25 cellular contexts compared by ENCODE assay signal in the genomic region with DNA sequence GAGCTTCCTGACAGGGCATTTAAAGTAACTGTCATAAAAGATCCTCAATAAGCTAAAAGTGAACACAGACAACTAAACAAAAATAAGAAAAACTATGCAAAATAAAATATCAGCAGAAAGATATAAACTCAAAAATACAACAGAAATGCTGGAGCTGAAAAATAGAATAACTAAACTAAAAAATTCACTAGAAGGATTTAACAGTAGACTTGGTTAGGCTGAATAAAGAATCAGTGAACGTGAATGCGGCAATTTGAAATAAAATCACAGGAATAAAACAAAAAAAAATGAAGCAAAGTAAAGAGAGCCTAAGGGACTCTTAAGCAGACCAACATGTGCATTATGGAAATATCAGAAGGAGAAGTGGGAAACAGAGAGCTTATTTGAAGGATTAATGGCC.
DNase-seq lines count a peak whose midpoint lies in the region; ATAC-seq, FAIRE-seq and TF ChIP-seq lines count a peak whose summit lies in the region.
"Had no signal": no experiment of that assay in that cellular context is flagged by ENCODE, and none has a peak within 500 bp of the region (broad histone marks: within the 10 kb centered on the region; RNA-seq: fewer than 3 reads in every experiment).

No MANE protein-coding gene starts in this region.

- 4% methylated on average over 2 of the region's 2 CpGs for WGBS in HepG2 (ENCODE audit: low lambda C conversion rate)
- 94% methylated on average over 2 of the region's 2 CpGs for WGBS in right lobe of liver (ENCODE audit: insufficient coverage, low coverage, low lambda C conversion rate, missing lambda C conversion rate)
- WGBS in K562 (ENCODE audit: insufficient coverage, low coverage, missing lambda C conversion rate): 61% methylated on average over 2 of the region's 2 CpGs

- H2AFZ ChIP-seq in HepG2 (ENCODE audit: low read length) (no peak overlapping the region), K562 (ENCODE audit: low read depth, low read length) (no peak overlapping the region)

- H3K4me3 ChIP-seq in HepG2 (replicated peaks in 1 of 3; ENCODE audit: insufficient read depth in 1 of 3, low read depth in 2 of 3, low read length in 3 of 3) (no peak overlapping the region), right lobe of liver (no peak overlapping the region), K562 (no peak overlapping the region)
- H3K4me3 ChIP-seq: BLaER1 had no signal

- H3K9ac ChIP-seq in HepG2 (ENCODE audit: insufficient read depth, low read depth, low read length) (no peak overlapping the region), K562 (ENCODE audit: insufficient read depth in 1 of 2, low read depth in 2 of 2, low read length in 2 of 2) (no peak overlapping the region)
- H3K9ac ChIP-seq: BLaER1 had no signal

- H4K20me1 ChIP-seq in HepG2 (ENCODE audit: insufficient read depth, low read length) (no peaks in the 10 kb centered on the region), K562 (replicated peaks; ENCODE audit: control insufficient read depth, insufficient read depth, low read length) (no peaks in the 10 kb centered on the region)
- H4K20me1 ChIP-seq: BLaER1 had no signal

- no peaks in the 10 kb centered on the region for H3K27me3 Mint-ChIP-seq in natural killer cell treated with Interleukin-12 subunit alpha and Interleukin-12 subunit beta and Interleukin-15 and Interleukin-18, amount 100 ng/mL, for 72 hours
- H3K27me3 Mint-ChIP-seq: CD4-positive, alpha-beta memory T cell; CD8-positive, alpha-beta memory T cell had no signal

- no peaks in the 10 kb centered on the region for H3K36me3 ChIP-seq in HepG2 (replicated peaks in 1 of 2; ENCODE audit: control insufficient read depth in 1 of 2, insufficient read depth in 2 of 2, low read length in 2 of 2)
- no peaks in the 10 kb centered on the region for H3K36me3 ChIP-seq in right lobe of liver
- no peaks in the 10 kb centered on the region for H3K36me3 ChIP-seq in K562 (ENCODE audit: control insufficient read depth, insufficient read depth, low read length)
- H3K36me3 ChIP-seq: BE2C, BLaER1 had no signal

- TF ChIP-seq POLR2A in HepG2 (IDR thresholded peaks at IDR 0.05; ENCODE audit: insufficient read depth in 1 of 2, low read depth in 2 of 2, low read length in 2 of 2) (no peak), right lobe of liver (IDR thresholded peaks at IDR 0.05) (no peak), K562 (conservative IDR thresholded peaks at IDR 0.05) (no peak), GM12892 (IDR thresholded peaks at IDR 0.05; ENCODE audit: low read depth, low read length) (no peak)

- no peak overlapping the region for H3K27ac Mint-ChIP-seq in natural killer cell treated with Interleukin-12 subunit alpha and Interleukin-12 subunit beta and Interleukin-15 and Interleukin-18, amount 100 ng/mL, for 72 hours
- H3K27ac Mint-ChIP-seq: CD14-positive monocyte; CD4-positive, CD25-positive, alpha-beta regulatory T cell; CD8-positive, alpha-beta memory T cell had no signal

- in situ Hi-C loops in HepG2 (cut with HindIII; ENCODE audit: extremely low pct_ligation_motif_present, low pct_unique_long_range_greater_than_20kb): no loop called here
- in situ Hi-C loops in K562 (cut with MboI): no loop called here

- peaks cover 23% of the 10 kb centered on the region for H3K36me3 Mint-ChIP-seq in natural killer cell treated with Interleukin-12 subunit alpha and Interleukin-12 subunit beta and Interleukin-15 and Interleukin-18, amount 100 ng/mL, for 72 hours
- H3K36me3 Mint-ChIP-seq: CD14-positive monocyte; CD4-positive, CD25-positive, alpha-beta regulatory T cell had no signal

- H3K4me1 Mint-ChIP-seq in natural killer cell treated with Interleukin-12 subunit alpha and Interleukin-12 subunit beta and Interleukin-15 and Interleukin-18, amount 100 ng/mL, for 72 hours (ENCODE audit: low read depth in 2 of 2): no peaks in the 10 kb centered on the region
- H3K4me1 Mint-ChIP-seq: CD14-positive monocyte; CD4-positive, alpha-beta memory T cell; CD4-positive, CD25-positive, alpha-beta regulatory T cell; CD8-positive, alpha-beta memory T cell had no signal

- H3K27ac ChIP-seq in HepG2 (ENCODE audit: extremely low read length, insufficient read depth, low read length): no peak overlapping the region
- H3K27ac ChIP-seq in right lobe of liver: no peak overlapping the region
- H3K27ac ChIP-seq in K562 (ENCODE audit: extremely low read depth, low read depth, low read length): no peak overlapping the region
- H3K27ac ChIP-seq: BLaER1 had no signal

- intact Hi-C loops in HepG2 (cut with micrococcal nuclease; ENCODE audit: unreplicated experiment) (no loop called here), right lobe of liver (cut with DNase I) (no loop called here), K562 (cut with micrococcal nuclease) (no loop called here)

- H3K4me2 ChIP-seq in HepG2 (ENCODE audit: low read depth, low read length): no peak overlapping the region
- H3K4me2 ChIP-seq in K562 (ENCODE audit: insufficient read depth, low read length): no peak overlapping the region
- H3K4me2 ChIP-seq: BLaER1 had no signal

- H3K4me3 Mint-ChIP-seq in natural killer cell treated with Interleukin-12 subunit alpha and Interleukin-12 subunit beta and Interleukin-15 and Interleukin-18, amount 100 ng/mL, for 72 hours: no peak overlapping the region
- H3K4me3 Mint-ChIP-seq: CD14-positive monocyte; CD4-positive, alpha-beta memory T cell; CD4-positive, CD25-positive, alpha-beta regulatory T cell; CD8-positive, alpha-beta memory T cell had no signal

- CTCF ChIA-PET in HepG2 (lab: Yijun Ruan, JAX; ENCODE audit: low intra/inter-chr PET ratio, low total read pairs) (no interaction called here), K562 (lab: Yijun Ruan, JAX; ENCODE audit: low intra/inter-chr PET ratio) (no interaction called here)

- peaks cover 29% of the 10 kb centered on the region for H3K9me3 Mint-ChIP-seq in natural killer cell treated with Interleukin-12 subunit alpha and Interleukin-12 subunit beta and Interleukin-15 and Interleukin-18, amount 100 ng/mL, for 72 hours

- TF ChIP-seq RAD21 in HepG2 (CRISPR knock-in tag; IDR thresholded peaks at IDR 0.05): no peak
- TF ChIP-seq RAD21 in K562 (CRISPR knock-in tag; conservative IDR thresholded peaks at IDR 0.05 in 1 of 2, IDR thresholded peaks at IDR 0.05 in 1 of 2): no peak

- peaks cover 37% of the 10 kb centered on the region for H3K9me3 ChIP-seq in HepG2 (ENCODE audit: low read length)
- H3K9me3 ChIP-seq in right lobe of liver: peaks cover 0 to 2% (median 0%) of the 10 kb centered on the region in 4 donors
- H3K9me3 ChIP-seq in K562 (replicated peaks; ENCODE audit: control insufficient read depth, insufficient read depth, low read depth, low read length): peaks cover 4% of the 10 kb centered on the region; the same call in 1 of the 2 replicates
- H3K9me3 ChIP-seq: BE2C, Caco-2 had no signal

- TF ChIP-seq EP300 in HepG2 (IDR thresholded peaks at IDR 0.05; ENCODE audit: low read depth in 2 of 2, low read length in 2 of 2) (no peak), HepG2 (CRISPR knock-in tag; IDR thresholded peaks at IDR 0.05; ENCODE audit: borderline replicate concordance) (no peak), K562 (IDR thresholded peaks at IDR 0.05; ENCODE audit: low read length) (no peak)

- BruUV-seq in HepG2 (replicated peaks; lab: Mats Ljungman, UMichigan) (no TSS peak), K562 (replicated peaks; lab: Mats Ljungman, UMichigan) (no TSS peak)

- FAIRE-seq in HepG2 (lab: Jason Lieb, UNC) (no peak), K562 (lab: Jason Lieb, UNC) (no peak), GM12892 (lab: Jason Lieb, UNC) (no peak)
- FAIRE-seq: A204.1, D721Med, G401.6, GM19239 had no signal

- TF ChIP-seq CTCF in HepG2 (CRISPR knock-in tag; IDR thresholded peaks at IDR 0.05) (no peak), right lobe of liver (IDR thresholded peaks at IDR 0.05) (no peak), K562 (IDR thresholded peaks at IDR 0.05 in 2 of 3, conservative IDR thresholded peaks at IDR 0.05 in 1 of 3; ENCODE audit: insufficient read depth in 2 of 3, low read depth in 1 of 3, low read length in 3 of 3) (no peak)

- no peaks in the 10 kb centered on the region for H3K9me1 ChIP-seq in K562 (ENCODE audit: control insufficient read depth, insufficient read depth, low read length)

- DNase-seq in NCI-H1417 (lab: John Stamatoyannopoulos, UW) (peak in 2 of 3 experiments; percentile 5 to 10), NCI-H1417 treated with DMSO at 0.1 percent for 48 hours (lab: John Stamatoyannopoulos, UW) (no peak), HepG2 (ENCODE audit: low spot score) (no peak), right lobe of liver (no peak), OCI-M1 (lab: John Stamatoyannopoulos, UW) (peak; percentile 2), K562 (ENCODE audit: extremely low read depth in 1 of 4, low spot score in 3 of 4) (no peak), GM12892 (ENCODE audit: insufficient read length) (no peak)
- DNase-seq in natural killer cell treated with Interleukin-12 subunit alpha and Interleukin-12 subunit beta and Interleukin-15 and Interleukin-18, amount 100 ng/mL, for 72 hours (ENCODE audit: low spot score): no peak
- DNase-seq: 8988T; ACHN; BE2C; C1 segment of cervical spinal cord; Caco-2; Calu3; CD4-positive, alpha-beta memory T cell; CD4-positive, CD25-positive, alpha-beta regulatory T cell; CD8-positive, alpha-beta memory T cell; DMS79 treated with DMSO at 0.1 percent for 48 hours; GF-D8 had no signal

- no peaks in the 10 kb centered on the region for H3K79me2 ChIP-seq in HepG2 (ENCODE audit: insufficient read depth, low read length)
- no peaks in the 10 kb centered on the region for H3K79me2 ChIP-seq in K562 (ENCODE audit: control insufficient read depth, insufficient read depth, low read length)

- H3K27me3 ChIP-seq in HepG2 (ENCODE audit: control insufficient read depth in 1 of 2, insufficient read depth in 2 of 2, low read length in 2 of 2): no peaks in the 10 kb centered on the region; a peak in 1 of 5 replicates
- H3K27me3 ChIP-seq in right lobe of liver: no peaks in the 10 kb centered on the region
- no peaks in the 10 kb centered on the region for H3K27me3 ChIP-seq in K562 (ENCODE audit: control insufficient read depth in 2 of 2, insufficient read depth in 2 of 2, low read length in 2 of 2)
- H3K27me3 ChIP-seq: BE2C, BLaER1 had no signal

- H3K4me1 ChIP-seq in HepG2 (ENCODE audit: insufficient read depth, low read length) (no peaks in the 10 kb centered on the region), right lobe of liver (no peaks in the 10 kb centered on the region), K562 (replicated peaks in 1 of 2; ENCODE audit: control insufficient read depth in 2 of 2, insufficient read depth in 2 of 2, low read length in 2 of 2) (no peaks in the 10 kb centered on the region; a peak in 1 of 5 replicates)
- H3K4me1 ChIP-seq: BE2C, BLaER1 had no signal

- ATAC-seq in HepG2 (no peak), right lobe of liver (no peak), K562 (no peak)
- no peak for ATAC-seq in natural killer cell treated with Interleukin-12 subunit alpha and Interleukin-12 subunit beta and Interleukin-15 and Interleukin-18, amount 100 ng/mL, for 72 hours

- POLR2A ChIA-PET in HepG2 (lab: Yijun Ruan, JAX): no interaction called here
- POLR2A ChIA-PET in K562 (lab: Yijun Ruan, JAX): no interaction called here

TF ChIP-seq in HepG2, 621 proteins besides CTCF, POLR2A, EP300 and RAD21:
- TF ChIP-seq TCF7 (IDR thresholded peaks at IDR 0.05; ENCODE audit: low read depth) (no peak), ZNF160 (CRISPR knock-in tag; IDR thresholded peaks at IDR 0.05) (peak; percentile 100)

TF ChIP-seq in K562, 482 proteins besides CTCF, POLR2A, EP300 and RAD21 (continues in another document):
- TF ChIP-seq CC2D1A (IDR thresholded peaks at IDR 0.05): peak; percentile 27; the same call in 1 of the 2 replicates

Comparison
In these comparisons a context has a peak if more than half of its experiments do, and no peak if none do; other contexts are left out.
1. DNase-seq: peak in NCI-H1417 (2 of 3) and OCI-M1 (single experiment); none in NCI-H1417 treated with DMSO at 0.1 percent for 48 hours (single experiment), HepG2 (single experiment), right lobe of liver (0 of 3), K562 (0 of 4), natural killer cell treated with Interleukin-12 subunit alpha and Interleukin-12 subunit beta and Interleukin-15 and Interleukin-18, amount 100 ng/mL, for 72 hours (single experiment) and GM12892 (single experiment).